ENCODE assay signal across 12 cellular contexts in genomic region chr4:118765399-118765798, GRCh38.
DNase-seq lines count a peak whose midpoint lies in the region; ATAC-seq, FAIRE-seq and TF ChIP-seq lines count a peak whose summit lies in the region.
"Had no signal": no experiment of that assay in that cellular context is flagged by ENCODE, and none has a peak within 500 bp of the region (broad histone marks: within the 10 kb centered on the region; RNA-seq: fewer than 3 reads in every experiment).

No MANE protein-coding gene starts in this region.

- 32 to 57% methylated on average over 1 of the region's 1 CpG for WGBS in lung, 2 donors

- peaks cover 25% of the 10 kb centered on the region for H3K36me3 Mint-ChIP-seq in activated naive CD8-positive, alpha-beta T cell treated with anti-CD3 and anti-CD28 coated beads, Interleukin-2, amount 50 U/mL, for 24 hours (ENCODE audit: low read depth)

- TF ChIP-seq CTCF in lung (IDR thresholded peaks at IDR 0.05; ENCODE audit: control extremely low read depth, extremely low read depth), result no peak

- H3K27ac ChIP-seq in lung (ENCODE audit: low read depth in 1 of 2, low read length in 1 of 2), result peak overlapping the region in 1 of 2 donors; percentile 48
- H3K27ac ChIP-seq: BLaER1 treated with 17β-estradiol and CSF1 and Interleukin-3, amounts not matched to agents 10 nM and 100 nM; KMS-11; parathyroid adenoma had no signal

- no peaks in the 10 kb centered on the region for H3K9me3 Mint-ChIP-seq in activated naive CD8-positive, alpha-beta T cell treated with anti-CD3 and anti-CD28 coated beads, Interleukin-2, amount 50 U/mL, for 24 hours
- H3K9me3 Mint-ChIP-seq: brain had no signal

- DNase-seq in A172 (ENCODE audit: low spot score) (peak; percentile 93), LHCN-M2 (ENCODE audit: low read depth) (peak; percentile 98), lung (ENCODE audit: low spot score) (no peak), cerebellar cortex (ENCODE audit: low spot score) (no peak)
- DNase-seq in activated naive CD8-positive, alpha-beta T cell treated with anti-CD3 and anti-CD28 coated beads, Interleukin-2, amount 50 U/mL, for 24 hours, result no peak
- DNase-seq in activated CD8-positive, alpha-beta memory T cell treated with anti-CD3 and anti-CD28 coated beads, Interleukin-2, amount 50 U/mL, for 4 hours, result no peak

- H3K9me3 ChIP-seq in lung (ENCODE audit: control insufficient read depth in 2 of 2, insufficient read depth in 1 of 2, low read length in 1 of 2), result no peaks in the 10 kb centered on the region
- H3K9me3 ChIP-seq: BLaER1 treated with 17β-estradiol and CSF1 and Interleukin-3, amounts not matched to agents 10 nM and 100 nM had no signal

- FAIRE-seq in colon (lab: Jason Lieb, UNC), result peak; percentile 61

- peaks cover 16 to 27% of the 10 kb centered on the region in 2 donors for H3K36me3 ChIP-seq in lung (ENCODE audit: control insufficient read depth in 2 of 2, insufficient read depth in 2 of 2, low read length in 2 of 2)

- H3K27ac Mint-ChIP-seq in activated naive CD8-positive, alpha-beta T cell treated with anti-CD3 and anti-CD28 coated beads, Interleukin-2, amount 50 U/mL, for 24 hours, result no peak overlapping the region

- peaks cover 0 to 21% of the 10 kb centered on the region in 2 donors for H3K4me1 ChIP-seq in lung (ENCODE audit: control insufficient read depth in 2 of 2, insufficient read depth in 2 of 2, low read length in 2 of 2)
- H3K4me1 ChIP-seq: BLaER1 treated with 17β-estradiol and CSF1 and Interleukin-3, amounts not matched to agents 10 nM and 100 nM; parathyroid adenoma had no signal

- no peak overlapping the region for H3K4me3 Mint-ChIP-seq in activated naive CD8-positive, alpha-beta T cell treated with anti-CD3 and anti-CD28 coated beads, Interleukin-2, amount 50 U/mL, for 24 hours
- H3K4me3 Mint-ChIP-seq: brain had no signal

- peaks cover under 1% of the 10 kb centered on the region for H3K4me1 Mint-ChIP-seq in activated naive CD8-positive, alpha-beta T cell treated with anti-CD3 and anti-CD28 coated beads, Interleukin-2, amount 50 U/mL, for 24 hours

- H3K4me3 ChIP-seq in lung, result no peak overlapping the region
- H3K4me3 ChIP-seq: BLaER1 treated with 17β-estradiol and CSF1 and Interleukin-3, amounts not matched to agents 10 nM and 100 nM had no signal

- no peaks in the 10 kb centered on the region for H3K27me3 Mint-ChIP-seq in activated naive CD8-positive, alpha-beta T cell treated with anti-CD3 and anti-CD28 coated beads, Interleukin-2, amount 50 U/mL, for 24 hours
- H3K27me3 Mint-ChIP-seq: brain had no signal

- no peaks in the 10 kb centered on the region for H3K27me3 ChIP-seq in lung (ENCODE audit: control insufficient read depth, insufficient read depth)
- H3K27me3 ChIP-seq: BLaER1 treated with 17β-estradiol and CSF1 and Interleukin-3, amounts not matched to agents 10 nM and 100 nM had no signal

- ATAC-seq in lung (ENCODE audit: insufficient read depth, low FRiP score), result peak; percentile 58
- ATAC-seq in activated naive CD8-positive, alpha-beta T cell treated with anti-CD3 and anti-CD28 coated beads, Interleukin-2, amount 50 U/mL, for 24 hours, result no peak
- no peak for ATAC-seq in HG02623 (IDR thresholded peaks at IDR 0.05; ENCODE audit: unreplicated experiment)

Comparison
In these comparisons a context has a peak if more than half of its experiments do, and no peak if none do; other contexts are left out.
1. DNase-seq: peak in A172 (single experiment) and LHCN-M2 (single experiment); none in lung (single experiment), cerebellar cortex (single experiment), activated naive CD8-positive, alpha-beta T cell treated with anti-CD3 and anti-CD28 coated beads, Interleukin-2, amount 50 U/mL, for 24 hours (single experiment) and activated CD8-positive, alpha-beta memory T cell treated with anti-CD3 and anti-CD28 coated beads, Interleukin-2, amount 50 U/mL, for 4 hours (single experiment).